ENCODE assay signal across 8 cellular contexts in the genomic region with DNA sequence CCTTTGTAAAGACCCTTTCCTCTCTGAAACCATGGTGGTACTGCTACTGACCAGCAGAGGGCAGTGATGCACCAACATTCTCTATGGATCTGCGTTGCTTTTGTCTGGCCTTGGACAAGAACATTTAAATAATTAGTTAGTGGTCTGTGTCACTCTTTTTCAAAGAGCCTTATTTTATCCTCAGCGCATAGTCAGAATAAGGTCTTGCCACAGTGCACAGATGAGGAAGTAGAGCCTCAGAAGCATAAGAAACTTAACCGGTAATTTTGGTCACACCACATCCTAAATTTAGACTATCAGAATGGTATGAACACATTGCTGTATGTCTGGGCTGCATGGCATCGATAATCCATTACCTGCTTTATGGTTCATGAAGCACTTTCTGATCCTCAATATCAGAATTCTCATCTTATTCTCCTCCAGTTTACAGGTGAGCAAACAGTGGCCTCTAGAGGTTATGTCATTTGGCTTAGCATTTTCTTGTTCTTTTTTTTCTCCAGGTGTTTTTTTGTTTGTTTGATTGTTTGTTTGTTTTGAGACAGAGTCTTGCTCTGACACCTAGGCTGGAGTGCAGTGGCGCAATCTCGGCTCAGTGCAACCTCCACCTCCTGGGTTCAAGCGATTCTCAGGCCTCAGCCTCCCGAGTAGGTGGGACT. TPM values are rescaled to one million over a fixed set of nuclear protein-coding genes. Genes with fewer than 3 reads are reported as not detected.
A peak's percentile ranks its signal among the peaks of the same experiment; 100 is the strongest.
DNase-seq lines count a peak whose midpoint lies in the region; ATAC-seq and TF ChIP-seq lines count a peak whose summit lies in the region.

No MANE protein-coding gene starts in this region.

- no peaks in the 10 kb centered on the region for H3K36me3 Mint-ChIP-seq in CD4-positive, CD25-positive, alpha-beta regulatory T cell
- no peaks in the 10 kb centered on the region for H3K36me3 Mint-ChIP-seq in activated CD4-positive, alpha-beta T cell treated with anti-CD3 and anti-CD28 coated beads, Interleukin-2, amount 10 ng/mL, durations not matched to agents 7 days and 5 days (ENCODE audit: low read depth)

- peak overlapping the region in 1 of 3 donors; percentile 13 for H3K27ac Mint-ChIP-seq in CD4-positive, CD25-positive, alpha-beta regulatory T cell
- peak overlapping the region; percentile 16 for H3K27ac Mint-ChIP-seq in activated CD4-positive, alpha-beta T cell treated with anti-CD3 and anti-CD28 coated beads, Interleukin-2, amount 10 ng/mL, durations not matched to agents 7 days and 5 days

- peaks cover 6% of the 10 kb centered on the region for H3K27me3 Mint-ChIP-seq in CD4-positive, CD25-positive, alpha-beta regulatory T cell
- H3K27me3 Mint-ChIP-seq in activated CD4-positive, alpha-beta T cell treated with anti-CD3 and anti-CD28 coated beads, Interleukin-2, amount 10 ng/mL, durations not matched to agents 7 days and 5 days, result no peaks in the 10 kb centered on the region

- POLR2A ChIA-PET in activated CD4-positive, alpha-beta T cell treated with anti-CD3 and anti-CD28 coated beads, Interleukin-2, amount 10 ng/mL, durations not matched to agents 7 days and 5 days (lab: Charles Lee), result no interaction called here

- H3K27ac ChIP-seq in CD4-positive, CD25-positive, alpha-beta regulatory T cell (ENCODE audit: insufficient read depth, low read length, poor library complexity, severe bottlenecking), result no peak overlapping the region
- peak overlapping the region in 58 of 59 donors; percentile 25 to 91 (median 78) for H3K27ac ChIP-seq in dorsolateral prefrontal cortex

- H3K4me1 Mint-ChIP-seq in CD4-positive, CD25-positive, alpha-beta regulatory T cell, result peaks cover 6 to 14% (median 8%) of the 10 kb centered on the region in 4 donors
- peaks cover 11% of the 10 kb centered on the region for H3K4me1 Mint-ChIP-seq in activated CD4-positive, alpha-beta T cell treated with anti-CD3 and anti-CD28 coated beads, Interleukin-2, amount 10 ng/mL, durations not matched to agents 7 days and 5 days

- intact Hi-C loops in dorsolateral prefrontal cortex (cut with DNase I), result loop anchor here (2.0 to 10.0 kb wide), 5 partner anchors 82 to 330 kb away; partner anchors contain the start of genes ATP2A2 (in 1 of the 2) and TCHP (in 1 of the 2)

- CTCF ChIA-PET in activated CD4-positive, alpha-beta T cell treated with anti-CD3 and anti-CD28 coated beads, Interleukin-2, amount 10 ng/mL, durations not matched to agents 7 days and 5 days (lab: Charles Lee), result interaction anchor here (0.6 to 2.3 kb wide), 9 partner anchors 9 to 505 kb away, joined by 3 to 9 read pairs (median 3); no protein-coding TSS in a partner anchor

- H3K4me3 ChIP-seq in CD4-positive, CD25-positive, alpha-beta regulatory T cell (ENCODE audit: low read depth, low read length), result peak overlapping the region; percentile 34
- H3K4me3 ChIP-seq in dorsolateral prefrontal cortex, result peak overlapping the region in 11 of 59 donors; percentile 1 to 27 (median 11)

- H3K9me3 ChIP-seq in CD4-positive, CD25-positive, alpha-beta regulatory T cell (ENCODE audit: control insufficient read depth in 2 of 2, low read length in 2 of 2), result no peaks in the 10 kb centered on the region

- TF ChIP-seq CTCF in dorsolateral prefrontal cortex (IDR thresholded peaks at IDR 0.05 in 54 of 56, conservative IDR thresholded peaks at IDR 0.05 in 2 of 56; ENCODE audit: low read depth in 1 of 56, partially characterized antibody in 56 of 56), result peak; percentile 78 to 98 (median 94)

- peak; percentile 42 to 69 (median 58) for DNase-seq in CD4-positive, CD25-positive, alpha-beta regulatory T cell
- DNase-seq in NCI-H748 treated with DMSO at 0.1 percent for 48 hours (lab: John Stamatoyannopoulos, UW), result peak; percentile 49
- peak; percentile 71 for DNase-seq in activated CD4-positive, alpha-beta T cell treated with anti-CD3 and anti-CD28 coated beads, Interleukin-2, amount 10 ng/mL, durations not matched to agents 7 days and 5 days
- peak; percentile 61 to 88 (median 70) for DNase-seq in dorsolateral prefrontal cortex
- peak; percentile 93 for DNase-seq in medulla oblongata (ENCODE audit: extremely low spot score)
- DNase-seq in stimulated activated CD8-positive, alpha-beta memory T cell treated with anti-CD3 and anti-CD28 coated beads, Interleukin-2, amount 100 ng/mL, for 1 hour (ENCODE audit: low read depth in 2 of 2), result peak; percentile 28 to 31

- no peaks in the 10 kb centered on the region for H3K36me3 ChIP-seq in CD4-positive, CD25-positive, alpha-beta regulatory T cell (ENCODE audit: control insufficient read depth, insufficient read depth, low read length)

- no peaks in the 10 kb centered on the region for H3K9me3 Mint-ChIP-seq in CD4-positive, CD25-positive, alpha-beta regulatory T cell
- H3K9me3 Mint-ChIP-seq in activated CD4-positive, alpha-beta T cell treated with anti-CD3 and anti-CD28 coated beads, Interleukin-2, amount 10 ng/mL, durations not matched to agents 7 days and 5 days, result no peaks in the 10 kb centered on the region

- no peaks in the 10 kb centered on the region for H3K27me3 ChIP-seq in CD4-positive, CD25-positive, alpha-beta regulatory T cell (ENCODE audit: control insufficient read depth, insufficient read depth, low read length)
- H3K27me3 ChIP-seq in dorsolateral prefrontal cortex, result no peaks in the 10 kb centered on the region

- H3K4me3 Mint-ChIP-seq in CD4-positive, CD25-positive, alpha-beta regulatory T cell, result peak overlapping the region in 1 of 4 donors; percentile 1
- H3K4me3 Mint-ChIP-seq in activated CD4-positive, alpha-beta T cell treated with anti-CD3 and anti-CD28 coated beads, Interleukin-2, amount 10 ng/mL, durations not matched to agents 7 days and 5 days, result no peak overlapping the region

- peaks cover 3% of the 10 kb centered on the region for H3K4me1 ChIP-seq in CD4-positive, CD25-positive, alpha-beta regulatory T cell (ENCODE audit: control insufficient read depth, insufficient read depth, low read length, poor library complexity, severe bottlenecking)

- ATAC-seq in CD4-positive, CD25-positive, alpha-beta regulatory T cell (ENCODE audit: low read depth in 2 of 2), result peak; percentile 67 to 77
- ATAC-seq in GM19328 (IDR thresholded peaks at IDR 0.05; ENCODE audit: unreplicated experiment) (peak; percentile 74), HG03432 (IDR thresholded peaks at IDR 0.05; ENCODE audit: unreplicated experiment) (peak; percentile 77)

RNA-seq across cellular contexts. Expression of gene IFT81, which starts 23.7 kb away (rescaled TPM):
- total RNA-seq in CD4-positive, CD25-positive, alpha-beta regulatory T cell, result 0.91 TPM
- polyA plus RNA-seq in CD4-positive, CD25-positive, alpha-beta regulatory T cell, result under 1 TPM in 3 of 4 donors, not detected in 1; 0.10 to 0.16 (median 0.11) TPM
- total RNA-seq in activated CD4-positive, alpha-beta T cell treated with anti-CD3 and anti-CD28 coated beads, Interleukin-2, amount 10 ng/mL, durations not matched to agents 7 days and 5 days, result 1 to 10 TPM; 2.5 to 2.9 TPM
- 10 to 100 TPM; 12.0 to 29.3 (median 19.0) TPM for total RNA-seq in dorsolateral prefrontal cortex

RNA-seq across cellular contexts. Expression of gene C12orf76, which starts 52.1 kb away (rescaled TPM):
- total RNA-seq in CD4-positive, CD25-positive, alpha-beta regulatory T cell, result 13.5 TPM
- 10 to 100 TPM; 16.3 to 22.6 (median 19.8) TPM for polyA plus RNA-seq in CD4-positive, CD25-positive, alpha-beta regulatory T cell
- total RNA-seq in activated CD4-positive, alpha-beta T cell treated with anti-CD3 and anti-CD28 coated beads, Interleukin-2, amount 10 ng/mL, durations not matched to agents 7 days and 5 days, result 10 to 100 TPM; 19.9 to 25.8 TPM
- total RNA-seq in dorsolateral prefrontal cortex, result 100 to 1,000 TPM in 71 of 120 experiments, 10 to 100 TPM in 49; 66.2 to 164 (median 106) TPM

Comparison
In these comparisons a context has a peak if more than half of its experiments do, and no peak if none do; other contexts are left out.
1. DNase-seq: peak in every context shown above with its lines; median percentile 93 in medulla oblongata; 71 in activated CD4-positive, alpha-beta T cell treated with anti-CD3 and anti-CD28 coated beads, Interleukin-2, amount 10 ng/mL, durations not matched to agents 7 days and 5 days; 70 in dorsolateral prefrontal cortex; 58 in CD4-positive, CD25-positive, alpha-beta regulatory T cell; 49 in NCI-H748 treated with DMSO at 0.1 percent for 48 hours; 30 in stimulated activated CD8-positive, alpha-beta memory T cell treated with anti-CD3 and anti-CD28 coated beads, Interleukin-2, amount 100 ng/mL, for 1 hour.